ENCODE assay signal across 2 cellular contexts in genomic region chr1:244447024-244447423, GRCh38.
A peak's percentile ranks its signal among the peaks of the same experiment; 100 is the strongest.
TF ChIP-seq lines count a peak whose summit lies in the region.

No MANE protein-coding gene starts in this region.

TF ChIP-seq in HEK293T, 16 proteins besides CTCF, POLR2A, EP300 and RAD21:
- 0 out of 2 replicates have a peak, but pooled peaks have one; percentile 49 for TF ChIP-seq CTBP1 (IDR thresholded peaks at IDR 0.05; ENCODE audit: borderline replicate concordance)
- no peak for TF ChIP-seq ELF4 (IDR thresholded peaks at IDR 0.05)

TF ChIP-seq in K562, 482 proteins besides CTCF, POLR2A, EP300 and RAD21:
- 0 out of 2 replicates have a peak, but pooled peaks have one; percentile 15 for TF ChIP-seq SOX6 (IDR thresholded peaks at IDR 0.05)
- peak; percentile 11; the same call in 1 of the 2 replicates for TF ChIP-seq CBFA2T3 (IDR thresholded peaks at IDR 0.05)
- no peak for TF ChIP-seq TAF15 (IDR thresholded peaks at IDR 0.05; ENCODE audit: low read depth, low read length)
- TF ChIP-seq MEIS2 (IDR thresholded peaks at IDR 0.05; ENCODE audit: partially characterized antibody) = peak; percentile 42
- TF ChIP-seq ZNF263 (CRISPR knock-in tag; IDR thresholded peaks at IDR 0.05; ENCODE audit: borderline replicate concordance) = no peak
- peak; percentile 47 for TF ChIP-seq ARID1B (IDR thresholded peaks at IDR 0.05)
- no peak for TF ChIP-seq CAMTA2 (CRISPR knock-in tag; conservative IDR thresholded peaks at IDR 0.05)
